ENCODE assay signal across 11 cellular contexts in genomic region chr18:58536534-58537271, GRCh38.
DNase-seq lines count a peak whose midpoint lies in the region; ATAC-seq and TF ChIP-seq lines count a peak whose summit lies in the region.
"Had no signal": no experiment of that assay in that cellular context is flagged by ENCODE, and none has a peak within 500 bp of the region (broad histone marks: within the 10 kb centered on the region; RNA-seq: fewer than 3 reads in every experiment).

No MANE protein-coding gene starts in this region.

- H2AK5ac ChIP-seq in H9 (ENCODE audit: insufficient read length, low read length), result no peak overlapping the region

- peaks cover 4% of the 10 kb centered on the region for H3K4me1 ChIP-seq in endodermal cell (ENCODE audit: control insufficient read depth, insufficient read depth, low read length)
- H3K4me1 ChIP-seq in SK-N-SH (ENCODE audit: control insufficient read depth in 1 of 2, insufficient read depth in 2 of 2, low read depth in 1 of 2, low read length in 1 of 2), result peaks cover 0 to 3% of the 10 kb centered on the region in 2 experiments; a peak in 1 of 4 replicates
- peaks cover 6% of the 10 kb centered on the region for H3K4me1 ChIP-seq in H9 (ENCODE audit: insufficient read depth, low read length)

- H3K9me2 ChIP-seq in SK-N-SH, result no peaks in the 10 kb centered on the region

- no peak overlapping the region for H3K56ac ChIP-seq in H9 (ENCODE audit: insufficient read length, low read depth, low read length)

- H3K4me3 ChIP-seq in endodermal cell (ENCODE audit: low read length) (no peak overlapping the region), SK-N-SH (ENCODE audit: low read depth in 2 of 2, low read length in 1 of 2) (no peak overlapping the region)
- H3K4me3 ChIP-seq: SK-N-MC, upper lobe of left lung had no signal

- H3K23ac ChIP-seq in H9 (ENCODE audit: insufficient read length, low read depth, low read length), result no peak overlapping the region

- no peak overlapping the region for H4K91ac ChIP-seq in H9 (ENCODE audit: insufficient read length, low read depth, low read length)

- H4K5ac ChIP-seq in H9 (ENCODE audit: insufficient read length, low read depth, low read length), result no peak overlapping the region

- H3K27ac ChIP-seq in endodermal cell (ENCODE audit: low read depth, low read length) (no peak overlapping the region), SK-N-SH (ENCODE audit: low read depth in 2 of 2, low read length in 1 of 2) (no peak overlapping the region), H9 (ENCODE audit: insufficient read length, low read depth, low read length) (no peak overlapping the region)
- H3K27ac ChIP-seq: SK-N-MC, upper lobe of left lung had no signal

- H4K20me1 ChIP-seq in SK-N-SH (ENCODE audit: insufficient read depth) (no peaks in the 10 kb centered on the region), H9 (ENCODE audit: control insufficient read depth, insufficient read depth, insufficient read length) (no peaks in the 10 kb centered on the region)

- no peak for TF ChIP-seq RAD21 in SK-N-SH (IDR thresholded peaks at IDR 0.05; ENCODE audit: low read length)

- ATAC-seq in GM18498 (IDR thresholded peaks at IDR 0.05; ENCODE audit: unreplicated experiment) (peak; percentile 41), GM21423 (IDR thresholded peaks at IDR 0.05; ENCODE audit: unreplicated experiment) (peak; percentile 28), HG03378 (IDR thresholded peaks at IDR 0.05; ENCODE audit: unreplicated experiment) (peak; percentile 40)

- 83 to 93% methylated on average over 8 to 10 of the region's 10 CpGs for WGBS in endodermal cell (ENCODE audit: insufficient coverage in 1 of 2, insufficient read length in 1 of 2), 2 experiments
- 86% methylated on average over 7 of the region's 10 CpGs for WGBS in SK-N-SH (ENCODE audit: low lambda C conversion rate)
- no CpG with 5 or more reads among the region's 10 CpGs for WGBS in H9 (ENCODE audit: extremely low coverage, insufficient read length, low lambda C conversion rate)

- H3K4me3 Mint-ChIP-seq in endodermal cell (no peak overlapping the region), H9 (no peak overlapping the region), progenitor cell of endocrine pancreas (ENCODE audit: low read depth) (no peak overlapping the region)
- H3K4me3 Mint-ChIP-seq in activated CD4-positive, alpha-beta T cell treated with anti-CD3 and anti-CD28 coated beads, Interleukin-2, amount 10 ng/mL, durations not matched to agents 24 days and 14 days, result no peak overlapping the region

- H3K18ac ChIP-seq in H9 (ENCODE audit: insufficient read length, low read depth, low read length), result no peak overlapping the region

- peaks cover 6% of the 10 kb centered on the region; the same call in 1 of the 2 replicates for H3K79me2 ChIP-seq in SK-N-SH (ENCODE audit: insufficient read depth)
- no peaks in the 10 kb centered on the region for H3K79me2 ChIP-seq in H9 (ENCODE audit: insufficient read depth, low read length)

- H3K14ac ChIP-seq in H9 (ENCODE audit: insufficient read depth, low read length), result no peak overlapping the region

- no peak for TF ChIP-seq EP300 in SK-N-SH (IDR thresholded peaks at IDR 0.05; ENCODE audit: borderline replicate concordance in 1 of 2, low read depth in 1 of 2, low read length in 1 of 2)

- POLR2A ChIA-PET in SK-N-SH (lab: Yijun Ruan, JAX), result no interaction called here

- no peak overlapping the region for H3K4ac ChIP-seq in H9 (ENCODE audit: low read depth, low read length)

- H3K27me3 Mint-ChIP-seq in endodermal cell (ENCODE audit: insufficient read depth) (peaks cover 13% of the 10 kb centered on the region), H9 (ENCODE audit: low read depth) (peaks cover 14% of the 10 kb centered on the region), progenitor cell of endocrine pancreas (peaks cover 29% of the 10 kb centered on the region)
- peaks cover 44% of the 10 kb centered on the region for H3K27me3 Mint-ChIP-seq in activated CD4-positive, alpha-beta T cell treated with anti-CD3 and anti-CD28 coated beads, Interleukin-2, amount 10 ng/mL, durations not matched to agents 24 days and 14 days

- no peaks in the 10 kb centered on the region for H3K23me2 ChIP-seq in H9 (ENCODE audit: insufficient read length, low read depth, low read length, poor library complexity, severe bottlenecking)

- H2BK20ac ChIP-seq in H9 (ENCODE audit: low read depth, low read length, poor library complexity, severe bottlenecking), result no peak overlapping the region

- no peak overlapping the region for H3T11ph ChIP-seq in H9 (ENCODE audit: low read length)

- H2BK5ac ChIP-seq in H9 (ENCODE audit: insufficient read length, low read length), result no peak overlapping the region

- peaks cover 9% of the 10 kb centered on the region for H3F3A ChIP-seq in SK-N-SH (replicated peaks; ENCODE audit: insufficient read depth)

- no peaks in the 10 kb centered on the region for H3K36me3 Mint-ChIP-seq in endodermal cell (ENCODE audit: low read depth)
- 0 out of 7 replicates have a peak, but pooled peaks cover 0 to 3% (median 0%) of the 10 kb centered on the region in 3 experiments for H3K36me3 Mint-ChIP-seq in H9 (ENCODE audit: insufficient read depth in 1 of 3, low read depth in 3 of 3)
- H3K36me3 Mint-ChIP-seq in activated CD4-positive, alpha-beta T cell treated with anti-CD3 and anti-CD28 coated beads, Interleukin-2, amount 10 ng/mL, durations not matched to agents 24 days and 14 days (ENCODE audit: low read depth), result no peaks in the 10 kb centered on the region
- H3K36me3 Mint-ChIP-seq in progenitor cell of endocrine pancreas (ENCODE audit: insufficient read depth), result no peaks in the 10 kb centered on the region

- H3K9ac ChIP-seq in endodermal cell (ENCODE audit: extremely low read depth, low read length, poor library complexity, severe bottlenecking) (no peak overlapping the region), SK-N-SH (no peak overlapping the region), H9 (ENCODE audit: extremely low read depth, insufficient read length, low read length) (no peak overlapping the region)

- H2AFZ ChIP-seq in SK-N-SH (ENCODE audit: low read depth) (no peak overlapping the region), H9 (ENCODE audit: low read length) (no peak overlapping the region)

- H3K9me3 ChIP-seq in endodermal cell (ENCODE audit: control insufficient read depth, low read length) (no peaks in the 10 kb centered on the region), SK-N-SH (no peaks in the 10 kb centered on the region), H9 (ENCODE audit: control insufficient read depth, low read depth, low read length) (no peaks in the 10 kb centered on the region)
- H3K9me3 ChIP-seq: upper lobe of left lung had no signal

- H3K4me1 Mint-ChIP-seq in endodermal cell (peaks cover 41% of the 10 kb centered on the region), H9 (peaks cover 34 to 45% of the 10 kb centered on the region in 2 experiments), progenitor cell of endocrine pancreas (ENCODE audit: low read depth) (peaks cover 14% of the 10 kb centered on the region)
- H3K4me1 Mint-ChIP-seq in activated CD4-positive, alpha-beta T cell treated with anti-CD3 and anti-CD28 coated beads, Interleukin-2, amount 10 ng/mL, durations not matched to agents 24 days and 14 days, result peaks cover 50% of the 10 kb centered on the region

- H3K36me3 ChIP-seq in endodermal cell (ENCODE audit: control insufficient read depth, insufficient read depth, low read length), result no peaks in the 10 kb centered on the region
- H3K36me3 ChIP-seq in SK-N-SH (replicated peaks in 1 of 2; ENCODE audit: control insufficient read depth in 1 of 2, insufficient read depth in 2 of 2, low read length in 1 of 2), result peaks cover 9 to 10% of the 10 kb centered on the region in 2 experiments
- H3K36me3 ChIP-seq: upper lobe of left lung had no signal

- DNase-seq in endodermal cell (peak; percentile 32), SK-N-SH (no peak), H9 (no peak), progenitor cell of endocrine pancreas (ENCODE audit: low spot score, unreplicated experiment) (no peak)
- DNase-seq in activated CD4-positive, alpha-beta T cell treated with anti-CD3 and anti-CD28 coated beads, Interleukin-2, amount 10 ng/mL, durations not matched to agents 24 days and 14 days, result no peak
- DNase-seq: kidney glomerular epithelial cell, upper lobe of left lung had no signal

- TF ChIP-seq CTCF in endodermal cell (conservative IDR thresholded peaks at IDR 0.05) (no peak), SK-N-SH (IDR thresholded peaks at IDR 0.05) (no peak), H9 (conservative IDR thresholded peaks at IDR 0.05) (no peak), progenitor cell of endocrine pancreas (IDR thresholded peaks at IDR 0.05; ENCODE audit: unreplicated experiment) (no peak)

- no peak overlapping the region for H4K8ac ChIP-seq in H9 (replicated peaks; ENCODE audit: insufficient read length, low read depth, low read length)

- CTCF ChIA-PET in SK-N-SH (lab: Yijun Ruan, JAX), result interaction anchor here (1.6 kb wide), 1 partner anchor 227 kb away, joined by 10 read pairs; no protein-coding TSS in a partner anchor

- no peak overlapping the region for H3K4me2 ChIP-seq in SK-N-SH
- H3K4me2 ChIP-seq in H9 (ENCODE audit: insufficient read depth, insufficient read length, low read length), result no peak overlapping the region

- H2BK120ac ChIP-seq in H9 (ENCODE audit: low read depth, low read length, poor library complexity, severe bottlenecking), result no peak overlapping the region

- H3K9me3 Mint-ChIP-seq in endodermal cell (no peaks in the 10 kb centered on the region), H9 (no peaks in the 10 kb centered on the region; a peak in 1 of 5 replicates), progenitor cell of endocrine pancreas (ENCODE audit: low read depth) (no peaks in the 10 kb centered on the region)
- H3K9me3 Mint-ChIP-seq in activated CD4-positive, alpha-beta T cell treated with anti-CD3 and anti-CD28 coated beads, Interleukin-2, amount 10 ng/mL, durations not matched to agents 24 days and 14 days, result no peaks in the 10 kb centered on the region

- no peaks in the 10 kb centered on the region for H3K27me3 ChIP-seq in endodermal cell (ENCODE audit: control insufficient read depth, insufficient read depth, low read length, poor library complexity, severe bottlenecking)
- H3K27me3 ChIP-seq in SK-N-SH (ENCODE audit: insufficient read depth), result no peaks in the 10 kb centered on the region
- H3K27me3 ChIP-seq in H9 (ENCODE audit: insufficient read depth, low read length), result no peaks in the 10 kb centered on the region
- H3K27me3 ChIP-seq: upper lobe of left lung had no signal

- H2BK15ac ChIP-seq in H9 (ENCODE audit: low read depth, low read length), result no peak overlapping the region

- H3K27ac Mint-ChIP-seq in endodermal cell (no peak overlapping the region), H9 (peak overlapping the region in 1 of 3 experiments; percentile 71; a peak in 1 of 7 replicates), progenitor cell of endocrine pancreas (no peak overlapping the region)
- no peak overlapping the region for H3K27ac Mint-ChIP-seq in activated CD4-positive, alpha-beta T cell treated with anti-CD3 and anti-CD28 coated beads, Interleukin-2, amount 10 ng/mL, durations not matched to agents 24 days and 14 days

- intact Hi-C loops in activated CD4-positive, alpha-beta T cell treated with anti-CD3 and anti-CD28 coated beads, Interleukin-2, amount 10 ng/mL, durations not matched to agents 24 days and 14 days (cut with micrococcal nuclease), result no loop called here

- no peaks in the 10 kb centered on the region for H3K79me1 ChIP-seq in H9 (ENCODE audit: insufficient read depth, low read depth, low read length, poor library complexity, severe bottlenecking)

- H2BK12ac ChIP-seq in H9 (ENCODE audit: insufficient read length, low read depth, low read length), result no peak overlapping the region
